ENCODE assay signal across 8 cellular contexts in the genomic region with DNA sequence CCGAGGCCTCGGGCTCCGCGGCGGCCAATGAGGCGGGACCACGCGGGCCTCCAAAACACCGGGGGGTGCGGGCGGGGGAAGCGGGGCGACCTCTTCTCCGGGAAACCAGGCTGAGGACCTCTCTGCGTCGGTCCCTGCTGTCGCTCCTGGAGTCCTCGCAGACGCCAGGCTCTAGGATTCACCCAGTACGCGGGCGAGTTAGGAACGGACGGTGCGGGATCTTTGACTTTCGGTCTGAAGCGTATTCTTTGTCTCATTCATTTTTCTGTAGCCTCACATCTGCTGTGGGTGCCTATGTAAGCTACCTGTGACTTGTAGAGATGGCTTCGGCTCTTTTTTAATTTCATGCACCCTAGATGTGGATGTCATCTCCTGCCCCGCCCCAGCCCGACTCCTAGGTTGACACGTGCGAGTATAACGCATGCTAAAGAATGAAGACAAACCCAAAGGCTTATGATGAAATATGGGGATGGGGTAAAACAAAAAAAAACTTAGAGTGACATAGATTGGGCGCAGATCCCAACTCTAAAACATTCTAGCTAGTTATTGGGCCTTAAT. TPM values are rescaled to one million over a fixed set of nuclear protein-coding genes. Genes with fewer than 3 reads are reported as not detected.
DNase-seq lines count a peak whose midpoint lies in the region; ATAC-seq and TF ChIP-seq lines count a peak whose summit lies in the region.

No MANE protein-coding gene starts in this region.

- peaks cover 7 to 34% of the 10 kb centered on the region in 2 donors for H3K4me1 ChIP-seq in naive thymus-derived CD4-positive, alpha-beta T cell (ENCODE audit: control insufficient read depth in 2 of 2, insufficient read depth in 2 of 2, low read length in 2 of 2)

- DNase-seq in HFF-Myc (ENCODE audit: extremely low read depth, low read depth) (no peak), cardiac fibroblast (ENCODE audit: low read depth in 2 of 2) (no peak), hepatic stellate cell (ENCODE audit: low spot score) (no peak), OCI-M2 (lab: John Stamatoyannopoulos, UW; ENCODE audit: unreplicated experiment) (no peak), C1 segment of cervical spinal cord (lab: John Stamatoyannopoulos, UW) (no peak)
- peak in 1 of 9 donors; percentile 70 for DNase-seq in naive thymus-derived CD4-positive, alpha-beta T cell

- H3K9me3 Mint-ChIP-seq in naive thymus-derived CD4-positive, alpha-beta T cell: peaks cover 0 to 2% (median 0%) of the 10 kb centered on the region in 11 donors

- H3K27ac Mint-ChIP-seq in naive thymus-derived CD4-positive, alpha-beta T cell: peak overlapping the region; percentile 76 to 96 (median 93)

- H3K36me3 ChIP-seq in naive thymus-derived CD4-positive, alpha-beta T cell (ENCODE audit: control insufficient read depth in 2 of 3, insufficient read depth in 3 of 3, low read length in 3 of 3): peaks cover 0 to 8% (median 0%) of the 10 kb centered on the region in 3 experiments

- H3K27me3 ChIP-seq in naive thymus-derived CD4-positive, alpha-beta T cell (ENCODE audit: control insufficient read depth in 2 of 2, insufficient read depth in 2 of 2, low read length in 2 of 2): no peaks in the 10 kb centered on the region

- H3K36me3 Mint-ChIP-seq in naive thymus-derived CD4-positive, alpha-beta T cell: peaks cover 0 to 5% (median 2%) of the 10 kb centered on the region in 5 donors

- peak overlapping the region; percentile 80 to 97 (median 94) for H3K4me3 Mint-ChIP-seq in naive thymus-derived CD4-positive, alpha-beta T cell

- H3K27me3 Mint-ChIP-seq in naive thymus-derived CD4-positive, alpha-beta T cell: peaks cover 0 to 10% (median 0%) of the 10 kb centered on the region in 5 donors

- TF ChIP-seq CTCF in HFF-Myc (IDR thresholded peaks at IDR 0.05; ENCODE audit: low read depth, low read length, missing control alignments) (no peak), cardiac fibroblast (IDR thresholded peaks at IDR 0.05; ENCODE audit: low read depth, low read length) (no peak)

- POLR2A ChIA-PET in naive thymus-derived CD4-positive, alpha-beta T cell (lab: Charles Lee): interaction anchor here (0.7 to 1.2 kb wide), 3 partner anchors 12 to 49 kb away, joined by 3 to 5 read pairs (median 3); no protein-coding TSS in a partner anchor

- H3K4me3 ChIP-seq in HFF-Myc (replicated peaks; ENCODE audit: low read depth, low read length) (peak overlapping the region; percentile 78), cardiac fibroblast (replicated peaks in 1 of 2; ENCODE audit: low read depth in 2 of 2, low read length in 2 of 2) (peak overlapping the region; percentile 67 to 84)
- peak overlapping the region; percentile 83 for H3K4me3 ChIP-seq in naive thymus-derived CD4-positive, alpha-beta T cell (ENCODE audit: low read length)

- intact Hi-C loops in naive thymus-derived CD4-positive, alpha-beta T cell (cut with micrococcal nuclease): loop anchor here (1.0 to 10.0 kb wide), 15 partner anchors 110 to 1907 kb away; a partner anchor contains a TSS

- peak overlapping the region; percentile 82 for H3K27ac ChIP-seq in naive thymus-derived CD4-positive, alpha-beta T cell (ENCODE audit: low read depth, low read length)

- CTCF ChIA-PET in naive thymus-derived CD4-positive, alpha-beta T cell (lab: Charles Lee): interaction anchor here (0.6 kb wide), 1 partner anchor 153 kb away, joined by 3 read pairs; no protein-coding TSS in a partner anchor

- no peaks in the 10 kb centered on the region for H3K9me3 ChIP-seq in naive thymus-derived CD4-positive, alpha-beta T cell (ENCODE audit: control insufficient read depth in 2 of 3, low read length in 3 of 3)

- peaks cover 29 to 81% (median 56%) of the 10 kb centered on the region in 7 donors for H3K4me1 Mint-ChIP-seq in naive thymus-derived CD4-positive, alpha-beta T cell

- ATAC-seq in GM18502 (IDR thresholded peaks at IDR 0.05; ENCODE audit: poor library complexity, unreplicated experiment): peak; percentile 14
- peak; percentile 48 for ATAC-seq in naive thymus-derived CD4-positive, alpha-beta T cell

TF ChIP-seq in PFSK-1, 5 proteins besides CTCF, POLR2A, EP300 and RAD21:
- TF ChIP-seq SIN3A (IDR thresholded peaks at IDR 0.05; ENCODE audit: borderline replicate concordance, insufficient read depth, low read length) (0 out of 2 replicates have a peak, but pooled peaks have one; percentile 1), FOXP2 (optimal IDR thresholded peaks at IDR 0.05; ENCODE audit: borderline replicate concordance, extremely low read depth, extremely low read length, insufficient read depth) (no peak)

RNA-seq across cellular contexts. Expression of a gene that starts 0.5 kb away (rescaled TPM):
- polyA plus RNA-seq in PFSK-1 (2012; ENCODE audit: insufficient read length, low read depth): 0.54 TPM
- 10 to 100 TPM in 4 of 5 experiments, 1 to 10 TPM in 1; 5.0 to 26.8 (median 16.0) TPM for total RNA-seq in naive thymus-derived CD4-positive, alpha-beta T cell
- polyA plus RNA-seq in naive thymus-derived CD4-positive, alpha-beta T cell: 1 to 10 TPM; 1.9 to 3.3 TPM
